In the genomic region with DNA sequence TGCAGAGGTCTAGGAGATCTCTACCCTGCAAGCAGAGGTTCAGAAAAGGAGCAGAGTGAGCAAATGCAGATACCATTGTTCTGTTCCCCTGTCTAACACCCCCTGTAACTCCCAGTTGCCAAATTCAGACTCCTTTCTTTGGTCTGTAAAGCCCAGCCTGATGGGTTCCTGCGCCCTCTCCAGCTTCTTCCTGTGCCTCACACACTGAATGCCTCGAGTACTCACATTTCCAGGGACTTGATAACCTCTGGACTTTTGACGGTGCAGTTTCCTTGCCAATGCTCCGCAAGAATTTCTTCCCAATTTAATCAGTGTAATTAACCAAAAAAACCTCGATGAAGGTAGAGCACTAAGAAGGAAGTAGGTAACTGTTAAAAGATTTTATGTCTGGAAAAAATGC, we compare ENCODE assay signal across 21 cellular contexts. TPM values are rescaled to one million over a fixed set of nuclear protein-coding genes. Genes with fewer than 3 reads are reported as not detected.
DNase-seq lines count a peak whose midpoint lies in the region; ATAC-seq and TF ChIP-seq lines count a peak whose summit lies in the region.
"Had no signal": no experiment of that assay in that cellular context is flagged by ENCODE, and none has a peak within 500 bp of the region (broad histone marks: within the 10 kb centered on the region; RNA-seq: fewer than 3 reads in every experiment).

No MANE protein-coding gene starts in this region.

- no peak overlapping the region for H4K91ac ChIP-seq in IMR-90 (ENCODE audit: insufficient read depth, low read depth, low read length)

- H2BK15ac ChIP-seq in IMR-90 (ENCODE audit: low read depth, low read length), result no peak overlapping the region

- TF ChIP-seq CTCF in IMR-90 (conservative IDR thresholded peaks at IDR 0.05; ENCODE audit: low read depth, low read length) (no peak), chondrocyte (IDR thresholded peaks at IDR 0.05) (no peak), stomach (IDR thresholded peaks at IDR 0.05) (no peak)

- H3K27ac ChIP-seq in IMR-90 (ENCODE audit: insufficient read depth, low read length) (no peak overlapping the region), stomach (peak overlapping the region in 4 of 5 donors; percentile 52 to 78 (median 53))
- H3K27ac ChIP-seq: lower lobe of right lung had no signal

- peaks cover 41 to 86% of the 10 kb centered on the region in 2 experiments for H3K79me1 ChIP-seq in IMR-90 (ENCODE audit: low read depth in 1 of 2, low read length in 2 of 2)

- peak overlapping the region; percentile 52 for H3K27ac Mint-ChIP-seq in chondrocyte (ENCODE audit: unreplicated experiment)
- H3K27ac Mint-ChIP-seq: activated T-cell treated with anti-CD3 and anti-CD28 coated beads, Interleukin-2, amount 50 U/mL, for 24 hours; CD8-positive, alpha-beta T cell had no signal

- intact Hi-C loops in IMR-90 (cut with micrococcal nuclease) (no loop called here), left colon (cut with DNase I, micrococcal nuclease) (no loop called here), stomach (cut with DNase I; ENCODE audit: low total_unique reads) (no loop called here)

- no peak overlapping the region; the same call in 1 of the 2 replicates for H3K23ac ChIP-seq in IMR-90 (ENCODE audit: low read depth, low read length)

- ATAC-seq in IMR-90 (ENCODE audit: low read depth) (no peak), left colon (peak; percentile 77)
- ATAC-seq: CD8-positive, alpha-beta T cell had no signal

- H3K4ac ChIP-seq in IMR-90 (ENCODE audit: low read depth, low read length), result no peak overlapping the region

- H4K8ac ChIP-seq in IMR-90 (ENCODE audit: low read depth in 2 of 2, low read length in 2 of 2), result no peak overlapping the region; a peak in 1 of 4 replicates

- H4K5ac ChIP-seq in IMR-90 (ENCODE audit: low read depth, low read length), result no peak overlapping the region

- TF ChIP-seq POLR2A in IMR-90 (IDR thresholded peaks at IDR 0.05; ENCODE audit: low read depth, low read length) (no peak), stomach (IDR thresholded peaks at IDR 0.05) (no peak)

- H3K27me3 ChIP-seq in IMR-90 (ENCODE audit: control insufficient read depth, insufficient read depth, low read length) (no peaks in the 10 kb centered on the region), stomach (no peaks in the 10 kb centered on the region)
- H3K27me3 ChIP-seq: MG63 had no signal

- H3K9me3 Mint-ChIP-seq in chondrocyte (ENCODE audit: low read depth), result no peaks in the 10 kb centered on the region
- H3K9me3 Mint-ChIP-seq: activated T-cell treated with anti-CD3 and anti-CD28 coated beads, Interleukin-2, amount 50 U/mL, for 24 hours; CD8-positive, alpha-beta T cell had no signal

- no peak overlapping the region for H2BK5ac ChIP-seq in IMR-90 (ENCODE audit: low read depth, low read length, poor library complexity, severe bottlenecking)

- H3K14ac ChIP-seq in IMR-90 (replicated peaks; ENCODE audit: low read depth, low read length), result peak overlapping the region; percentile 34; the same call in 1 of the 2 replicates

- no peaks in the 10 kb centered on the region for H3K27me3 Mint-ChIP-seq in chondrocyte (ENCODE audit: low read depth)
- H3K27me3 Mint-ChIP-seq: activated T-cell treated with anti-CD3 and anti-CD28 coated beads, Interleukin-2, amount 50 U/mL, for 24 hours had no signal

- H4K20me1 ChIP-seq in IMR-90 (ENCODE audit: insufficient read depth, low read length), result peaks cover 72% of the 10 kb centered on the region

- no CpG with 5 or more reads among the region's 5 CpGs for whole genome bisulfite sequencing in IMR-90 (ENCODE audit: extremely low coverage in 2 of 2, insufficient read length in 1 of 2), 2 experiments
- 27 to 65% (median 37%) methylated on average over 5 of the region's 5 CpGs for WGBS in stomach, 5 donors

- no peak overlapping the region for H3K18ac ChIP-seq in IMR-90 (ENCODE audit: low read depth, low read length)

- peaks cover 24% of the 10 kb centered on the region for H3K9me1 ChIP-seq in IMR-90 (ENCODE audit: insufficient read depth, low read length)

- TF ChIP-seq EP300 in stomach (IDR thresholded peaks at IDR 0.05), result no peak

- no peak overlapping the region for H3K56ac ChIP-seq in IMR-90 (ENCODE audit: extremely low read depth, insufficient read depth, low read length)

- BruUV-seq in IMR-90 (replicated peaks; lab: Mats Ljungman, UMichigan), result no TSS peak

- H3K4me1 ChIP-seq in IMR-90 (ENCODE audit: control insufficient read depth, insufficient read depth, low read length), result peaks cover 8% of the 10 kb centered on the region
- peaks cover 28 to 67% (median 47%) of the 10 kb centered on the region in 4 donors for H3K4me1 ChIP-seq in stomach

- H2AFZ ChIP-seq in IMR-90 (replicated peaks; ENCODE audit: low read length, poor library complexity), result no peak overlapping the region

- POLR2A ChIA-PET in IMR-90 (lab: Charles Lee; ENCODE audit: unreplicated experiment), result no interaction called here

- no peak overlapping the region for H2BK120ac ChIP-seq in IMR-90 (ENCODE audit: low read depth, low read length)

- no peaks in the 10 kb centered on the region for H3K36me3 ChIP-seq in IMR-90 (ENCODE audit: control insufficient read depth, insufficient read depth, low read length)
- no peaks in the 10 kb centered on the region for H3K36me3 ChIP-seq in stomach
- H3K36me3 ChIP-seq: lower lobe of right lung had no signal

- no peak overlapping the region for H3K4me3 Mint-ChIP-seq in chondrocyte (ENCODE audit: unreplicated experiment)
- H3K4me3 Mint-ChIP-seq: activated T-cell treated with anti-CD3 and anti-CD28 coated beads, Interleukin-2, amount 50 U/mL, for 24 hours; CD8-positive, alpha-beta T cell had no signal

- dilution Hi-C loops in IMR-90 (cut with HindIII; ENCODE audit: low sequenced_read_pairs, unreplicated experiment), result no loop called here

- H2BK20ac ChIP-seq in IMR-90 (ENCODE audit: low read depth, low read length), result peak overlapping the region; percentile 2; the same call in 1 of the 2 replicates

- no peak overlapping the region for H3K4me2 ChIP-seq in IMR-90 (ENCODE audit: low read depth, low read length)

- in situ Hi-C loops in IMR-90 (cut with MboI; ENCODE audit: low sequenced_read_pairs), result no loop called here

- no peak for TF ChIP-seq RAD21 in IMR-90 (IDR thresholded peaks at IDR 0.05; ENCODE audit: low read length)

- H2AK5ac ChIP-seq in IMR-90 (ENCODE audit: low read depth, low read length), result no peak overlapping the region

- DNase-seq in IMR-90, result no peak
- no peak for DNase-seq in chondrocyte (ENCODE audit: low spot score)
- DNase-seq in left colon, result no peak
- no peak for DNase-seq in stomach
- DNase-seq in NCI-H82 (lab: John Stamatoyannopoulos, UW), result no peak
- DNase-seq in GOT3 (lab: John Stamatoyannopoulos, UW), result no peak
- no peak for DNase-seq in DMS 273 (lab: John Stamatoyannopoulos, UW; ENCODE audit: unreplicated experiment)
- DNase-seq: activated CD4-positive, CD25-positive, alpha-beta regulatory T cell treated with anti-CD3 and anti-CD28 coated beads, Interleukin-2, amount 50 U/mL, for 72 hours; activated CD8-positive, alpha-beta memory T cell treated with anti-CD3 and anti-CD28 coated beads for 24 hours; activated T-cell treated with anti-CD3 and anti-CD28 coated beads, Interleukin-2, amount 50 U/mL, for 24 hours; CD8-positive, alpha-beta T cell; DMS79; lower lobe of right lung; MG63; NCI-H1417; NCI-H2081 treated with DMSO at 0.1 percent for 48 hours; NCI-H446; occipital lobe; OCI-M1; retina; SIG-M5 had no signal

- H2AK9ac ChIP-seq in IMR-90 (replicated peaks; ENCODE audit: low read depth, low read length, poor library complexity), result peak overlapping the region; percentile 33

- H3K4me3 ChIP-seq in IMR-90 (ENCODE audit: insufficient read depth, low read depth, low read length), result no peak overlapping the region
- no peak overlapping the region for H3K4me3 ChIP-seq in stomach
- H3K4me3 ChIP-seq: lower lobe of right lung, MG63 had no signal

- CTCF ChIA-PET in IMR-90 (lab: Yijun Ruan, JAX), result interaction anchor here (1.0 to 1.4 kb wide), 2 partner anchors 27 to 43 kb away, joined by 3 read pairs; no protein-coding TSS in a partner anchor

- no peaks in the 10 kb centered on the region for H3K36me3 Mint-ChIP-seq in chondrocyte (ENCODE audit: low read depth)
- H3K36me3 Mint-ChIP-seq: CD8-positive, alpha-beta T cell had no signal

- H3K9ac ChIP-seq in IMR-90 (ENCODE audit: low read depth, low read length), result no peak overlapping the region

- peaks cover 19% of the 10 kb centered on the region for H3K4me1 Mint-ChIP-seq in chondrocyte (ENCODE audit: low read depth)

- no peaks in the 10 kb centered on the region for H3K9me3 ChIP-seq in IMR-90 (ENCODE audit: control insufficient read depth, insufficient read depth, low read length)
- H3K9me3 ChIP-seq in stomach, result no peaks in the 10 kb centered on the region
- H3K9me3 ChIP-seq: lower lobe of right lung, MG63 had no signal

TF ChIP-seq in IMR-90, 13 proteins besides CTCF, POLR2A, EP300 and RAD21:
- TF ChIP-seq MAZ (IDR thresholded peaks at IDR 0.05; ENCODE audit: borderline replicate concordance, low read depth, low read length), result no peak
- no peak for TF ChIP-seq RCOR1 (IDR thresholded peaks at IDR 0.05; ENCODE audit: insufficient replicate concordance, low read length)
- TF ChIP-seq MAFK (IDR thresholded peaks at IDR 0.05; ENCODE audit: low read depth, low read length), result no peak
- no peak for TF ChIP-seq FOS (IDR thresholded peaks at IDR 0.05; ENCODE audit: low read depth, low read length)
- no peak for TF ChIP-seq CEBPB (IDR thresholded peaks at IDR 0.05; ENCODE audit: low read depth, low read length)

RNA-seq across cellular contexts. Expression of gene PDE8A, which starts 19.3 kb away (rescaled TPM):
- total RNA-seq in IMR-90 (2012; rRNA removed) (32.4 and 40.3 TPM in 2 replicates), chondrocyte (21.1 to 23.8 TPM (median 22.7 TPM) in 3 replicates), left colon (10 to 100 TPM; 93.7 to 99.8 TPM), stomach (10 to 100 TPM; 22.2 to 85.9 (median 58.8) TPM)
- polyA plus RNA-seq in IMR-90 (2012; rRNA removed) (27.9 and 35.9 TPM in 2 replicates), stomach (10 to 100 TPM; 15.6 to 19.2 (median 16.7) TPM)
- 6.7 and 13.5 TPM in 2 replicates for polyA plus RNA-seq in IMR-90 (2012; cell fraction: cytosol; rRNA removed)
- 26.0 and 126 TPM in 2 replicates for polyA plus RNA-seq in IMR-90 (2012; cell fraction: nucleus; rRNA removed; ENCODE audit: low replicate concordance)
